In genomic region chr13:24272452-24273161, GRCh38 we compare ENCODE assay signal across 9 cellular contexts. TPM values are rescaled to one million over a fixed set of nuclear protein-coding genes. Genes with fewer than 3 reads are reported as not detected.
DNase-seq lines count a peak whose midpoint lies in the region; ATAC-seq and TF ChIP-seq lines count a peak whose summit lies in the region.
"Had no signal": no experiment of that assay in that cellular context is flagged by ENCODE, and none has a peak within 500 bp of the region (broad histone marks: within the 10 kb centered on the region; RNA-seq: fewer than 3 reads in every experiment).

No MANE protein-coding gene starts in this region.

- TF ChIP-seq CTCF in SK-N-SH (IDR thresholded peaks at IDR 0.05) (no peak), thoracic aorta (IDR thresholded peaks at IDR 0.05) (no peak)

- H3K27ac ChIP-seq in SK-N-SH (ENCODE audit: low read depth in 2 of 2, low read length in 1 of 2) (peak overlapping the region; percentile 59 to 89), mesodermal cell (ENCODE audit: low read depth, low read length, severe bottlenecking) (peak overlapping the region; percentile 74), thoracic aorta (peak overlapping the region; percentile 79 to 84)
- H3K27ac ChIP-seq: 22Rv1 had no signal

- H3K36me3 ChIP-seq in SK-N-SH (replicated peaks in 1 of 2; ENCODE audit: control insufficient read depth in 1 of 2, insufficient read depth in 2 of 2, low read length in 1 of 2), result no peaks in the 10 kb centered on the region
- H3K36me3 ChIP-seq in mesodermal cell (ENCODE audit: control insufficient read depth, insufficient read depth, low read length), result peaks cover 2% of the 10 kb centered on the region
- no peaks in the 10 kb centered on the region for H3K36me3 ChIP-seq in thoracic aorta

- H3F3A ChIP-seq in SK-N-SH (replicated peaks; ENCODE audit: insufficient read depth), result no peaks in the 10 kb centered on the region

- H3K4me3 ChIP-seq in SK-N-SH (ENCODE audit: low read depth in 2 of 2, low read length in 1 of 2) (peak overlapping the region; percentile 44 to 46; a peak in 3 of 4 replicates), mesodermal cell (ENCODE audit: extremely low read depth, insufficient read depth, low read length, poor library complexity, severe bottlenecking) (no peak overlapping the region), thoracic aorta (peak overlapping the region; percentile 73)

- no peak for TF ChIP-seq RAD21 in SK-N-SH (IDR thresholded peaks at IDR 0.05; ENCODE audit: low read length)

- H3K9me2 ChIP-seq in SK-N-SH, result no peaks in the 10 kb centered on the region

- peak overlapping the region; percentile 91; the same call in 1 of the 2 replicates for H2AFZ ChIP-seq in SK-N-SH (ENCODE audit: low read depth)

- CTCF ChIA-PET in SK-N-SH (lab: Yijun Ruan, JAX), result interaction anchor here (0.6 to 1.1 kb wide), 2 partner anchors 44 to 221 kb away, joined by 3 read pairs; no protein-coding TSS in a partner anchor

- WGBS in SK-N-SH (ENCODE audit: low lambda C conversion rate), result 90% methylated on average over 13 of the region's 18 CpGs
- 89 to 91% methylated on average over 17 to 18 of the region's 18 CpGs for WGBS in mesodermal cell (ENCODE audit: insufficient coverage in 2 of 2), 2 experiments

- POLR2A ChIA-PET in SK-N-SH (lab: Yijun Ruan, JAX), result no interaction called here

- H3K27me3 ChIP-seq in SK-N-SH (ENCODE audit: insufficient read depth) (no peaks in the 10 kb centered on the region), thoracic aorta (replicated peaks; ENCODE audit: insufficient read depth) (no peaks in the 10 kb centered on the region)

- TF ChIP-seq EP300 in SK-N-SH (IDR thresholded peaks at IDR 0.05; ENCODE audit: borderline replicate concordance in 1 of 2, low read depth in 1 of 2, low read length in 1 of 2), result no peak

- DNase-seq in SK-N-SH (peak; percentile 44), astrocyte of the hippocampus (ENCODE audit: low read depth, low spot score) (peak; percentile 19), thoracic aorta (ENCODE audit: low spot score) (no peak), SKM-1 (lab: John Stamatoyannopoulos, UW; ENCODE audit: unreplicated experiment) (no peak), KG1 (lab: John Stamatoyannopoulos, UW) (no peak)

- peak overlapping the region; percentile 74 for H3K4me2 ChIP-seq in SK-N-SH

- no peak for ATAC-seq in SK-N-SH treated with all-trans-retinoic acid at 6 μM for 48 hours
- ATAC-seq in thoracic aorta (ENCODE audit: insufficient number of reproducible peaks, low FRiP score, low read depth), result no peak
- no peak for ATAC-seq in GM21515 (IDR thresholded peaks at IDR 0.05; ENCODE audit: unreplicated experiment)

- H3K9me3 ChIP-seq in SK-N-SH (no peaks in the 10 kb centered on the region), mesodermal cell (ENCODE audit: control insufficient read depth, low read length) (no peaks in the 10 kb centered on the region), thoracic aorta (no peaks in the 10 kb centered on the region)

- H4K20me1 ChIP-seq in SK-N-SH (ENCODE audit: insufficient read depth), result no peaks in the 10 kb centered on the region

- peaks cover 11 to 21% of the 10 kb centered on the region in 2 experiments for H3K4me1 ChIP-seq in SK-N-SH (ENCODE audit: control insufficient read depth in 1 of 2, insufficient read depth in 2 of 2, low read depth in 1 of 2, low read length in 1 of 2)
- H3K4me1 ChIP-seq in mesodermal cell (ENCODE audit: control insufficient read depth, insufficient read depth, low read length, poor library complexity, severe bottlenecking), result peaks cover 14% of the 10 kb centered on the region
- peaks cover 9 to 28% of the 10 kb centered on the region in 2 donors for H3K4me1 ChIP-seq in thoracic aorta (ENCODE audit: control insufficient read depth in 1 of 2, low read depth in 2 of 2)

- no peaks in the 10 kb centered on the region for H3K79me2 ChIP-seq in SK-N-SH (ENCODE audit: insufficient read depth)

- H3K9ac ChIP-seq in SK-N-SH, result 0 out of 2 replicates have a peak overlapping the region, but pooled peaks have one; percentile 47

TF ChIP-seq in SK-N-SH, 30 proteins besides CTCF, POLR2A, EP300 and RAD21 (continues in another document):
- no peak for TF ChIP-seq USF2 (IDR thresholded peaks at IDR 0.05; ENCODE audit: borderline replicate concordance, low read depth, low read length)
- TF ChIP-seq FOXM1 (IDR thresholded peaks at IDR 0.05; ENCODE audit: low read depth), result no peak
- no peak for TF ChIP-seq RCOR1 (IDR thresholded peaks at IDR 0.05; ENCODE audit: low read length)
- no peak for TF ChIP-seq GABPA (IDR thresholded peaks at IDR 0.05; ENCODE audit: low read depth)
- no peak for TF ChIP-seq ELF1 (IDR thresholded peaks at IDR 0.05)
- no peak for TF ChIP-seq MEF2A (IDR thresholded peaks at IDR 0.05; ENCODE audit: borderline replicate concordance, low read depth)
- TF ChIP-seq SMC3 (IDR thresholded peaks at IDR 0.05; ENCODE audit: low read depth, low read length), result no peak
- TF ChIP-seq POLR2AphosphoS5 (IDR thresholded peaks at IDR 0.05; ENCODE audit: low read depth, low read length), result no peak
- TF ChIP-seq TAF1 (IDR thresholded peaks at IDR 0.05; ENCODE audit: borderline replicate concordance, low read depth, low read length), result no peak
- TF ChIP-seq FOXJ3 (CRISPR knock-in tag; IDR thresholded peaks at IDR 0.05), result no peak
- TF ChIP-seq GATA2 (CRISPR knock-in tag; IDR thresholded peaks at IDR 0.05), result no peak
- no peak for TF ChIP-seq ZBTB33 (IDR thresholded peaks at IDR 0.05; ENCODE audit: borderline replicate concordance, low read depth)

TF ChIP-seq in SK-N-SH treated with all-trans-retinoic acid at 6 μM for 48 hours, 23 proteins besides CTCF, POLR2A, EP300 and RAD21 (continues in another document):
- TF ChIP-seq OSR1 (CRISPR knock-in tag; IDR thresholded peaks at IDR 0.05), result no peak
- TF ChIP-seq ZNF8 (CRISPR knock-in tag; IDR thresholded peaks at IDR 0.05), result no peak
- no peak for TF ChIP-seq ZNF70 (CRISPR knock-in tag; IDR thresholded peaks at IDR 0.05)
- TF ChIP-seq ZFP30 (CRISPR knock-in tag; IDR thresholded peaks at IDR 0.05), result no peak
- no peak for TF ChIP-seq GLIS3 (CRISPR knock-in tag; IDR thresholded peaks at IDR 0.05)
- no peak for TF ChIP-seq TCF4 (CRISPR knock-in tag; IDR thresholded peaks at IDR 0.05; ENCODE audit: borderline replicate concordance)
- TF ChIP-seq TSHZ2 (CRISPR knock-in tag; IDR thresholded peaks at IDR 0.05), result no peak
- TF ChIP-seq ARNTL (CRISPR knock-in tag; IDR thresholded peaks at IDR 0.05; ENCODE audit: borderline replicate concordance, low read depth), result no peak
- no peak for TF ChIP-seq ZNF565 (CRISPR knock-in tag; conservative IDR thresholded peaks at IDR 0.05; ENCODE audit: low read depth)
- no peak for TF ChIP-seq POU6F1 (CRISPR knock-in tag; IDR thresholded peaks at IDR 0.05; ENCODE audit: borderline replicate concordance, low read depth)
- no peak for TF ChIP-seq RARB (CRISPR knock-in tag; IDR thresholded peaks at IDR 0.05)

RNA-seq across cellular contexts. Expression of gene C1QTNF9, which starts 36.8 kb away (rescaled TPM):
- not detected in 2 replicates for polyA plus RNA-seq in SK-N-SH (2012; rRNA removed)
- polyA plus RNA-seq in SK-N-SH (2012; cell fraction: cytosol; rRNA removed), result not detected in 2 replicates
- 0.05 TPM in 1 of 2 replicates, not detected in the other for polyA plus RNA-seq in SK-N-SH (2012; cell fraction: nucleus; rRNA removed)
- not detected for polyA plus RNA-seq in mesodermal cell (2013, experiment 1 of 2)
- not detected for polyA plus RNA-seq in mesodermal cell (2013, experiment 2 of 2)
- under 1 TPM in 1 of 2 donors, not detected in 1; 0.41 TPM for total RNA-seq in thoracic aorta

Comparison
In these comparisons a context has a peak if more than half of its experiments do, and no peak if none do; other contexts are left out.
1. DNase-seq: peak in SK-N-SH (single experiment) and astrocyte of the hippocampus (single experiment); none in thoracic aorta (single experiment), SKM-1 (single experiment) and KG1 (single experiment).
2. Peak in every context shown above with its lines, with median percentiles within 50 percentile points of each other: H3K27ac ChIP-seq.